5 cellular contexts compared by ENCODE assay signal in genomic region chr5:55171471-55171870, GRCh38. TPM values are rescaled to one million over a fixed set of nuclear protein-coding genes. Genes with fewer than 3 reads are reported as not detected.
"Had no signal": no experiment of that assay in that cellular context is flagged by ENCODE, and none has a peak within 500 bp of the region (broad histone marks: within the 10 kb centered on the region; RNA-seq: fewer than 3 reads in every experiment).

No MANE protein-coding gene starts in this region.

- H2AFZ ChIP-seq: GM23248 had no signal

- H3K27ac ChIP-seq: GM23248, KMS-11 had no signal

- H3K4me3 Mint-ChIP-seq: H9 had no signal

- H3K27ac Mint-ChIP-seq: H9 had no signal

- H3K9ac ChIP-seq: GM23248, KMS-11 had no signal

RNA-seq across cellular contexts. Expression of gene CDC20B, which starts 1.5 kb away (rescaled TPM):
- total RNA-seq: GM23248, H1, HT-29 had no signal

RNA-seq across cellular contexts. Expression of gene MCIDAS, which starts 55.6 kb away (rescaled TPM):
- total RNA-seq: GM23248, H1 had no signal
- polyA plus RNA-seq: GM23248 had no signal
